8 cellular contexts compared by ENCODE assay signal in genomic region chr18:23453657-23454011, GRCh38. TPM values are rescaled to one million over a fixed set of nuclear protein-coding genes. Genes with fewer than 3 reads are reported as not detected.
DNase-seq lines count a peak whose midpoint lies in the region; ATAC-seq and TF ChIP-seq lines count a peak whose summit lies in the region.

No MANE protein-coding gene starts in this region.

- H3K4me3 ChIP-seq in heart left ventricle (peak overlapping the region; percentile 75 to 95 (median 93)), trophoblast cell (ENCODE audit: low read depth, low read length) (peak overlapping the region; percentile 97)

- H3K27me3 Mint-ChIP-seq in activated T-helper 1 cell treated with anti-CD3 and anti-CD28 coated beads, Interleukin-12 subunit alpha, Interleukin-12 subunit beta, Interleukin-2, Interleukin-4 antibody, amounts not matched to agents 30 ng/mL and 10 ng/mL and 1 ng/mL, durations not matched to agents 14 hours and 24 hours and 36 hours (ENCODE audit: insufficient read depth): no peaks in the 10 kb centered on the region

- H2BK120ac ChIP-seq in trophoblast cell (ENCODE audit: insufficient read depth, low read length, poor library complexity): no peak overlapping the region

- no peak for TF ChIP-seq CTCF in GM13976 (IDR thresholded peaks at IDR 0.05; ENCODE audit: borderline replicate concordance, control extremely low read depth, extremely low read depth, insufficient read depth, missing control alignments)
- TF ChIP-seq CTCF in heart left ventricle (IDR thresholded peaks at IDR 0.05): no peak

- ATAC-seq in HG03064 (IDR thresholded peaks at IDR 0.05; ENCODE audit: low read depth, unreplicated experiment) (peak; percentile 1), heart left ventricle (peak in 3 of 4 donors; percentile 11 to 33 (median 33)), HG03432 (IDR thresholded peaks at IDR 0.05; ENCODE audit: unreplicated experiment) (no peak), GM18907 (IDR thresholded peaks at IDR 0.05; ENCODE audit: unreplicated experiment) (no peak)

- peaks cover 3% of the 10 kb centered on the region for H3K36me3 Mint-ChIP-seq in activated T-helper 1 cell treated with anti-CD3 and anti-CD28 coated beads, Interleukin-12 subunit alpha, Interleukin-12 subunit beta, Interleukin-2, Interleukin-4 antibody, amounts not matched to agents 30 ng/mL and 10 ng/mL and 1 ng/mL, durations not matched to agents 14 hours and 24 hours and 36 hours (ENCODE audit: low read depth)

- peak overlapping the region; percentile 22 for H3K14ac ChIP-seq in trophoblast cell (ENCODE audit: low read length)

- H3K36me3 ChIP-seq in heart left ventricle: peaks cover 0 to 16% (median 0%) of the 10 kb centered on the region in 9 donors
- peaks cover 0 to 3% of the 10 kb centered on the region in 2 experiments for H3K36me3 ChIP-seq in trophoblast cell (ENCODE audit: control insufficient read depth in 1 of 2, insufficient read depth in 2 of 2, low read length in 2 of 2)

- peak overlapping the region; percentile 80 for H3K9ac ChIP-seq in trophoblast cell (ENCODE audit: low read length)

- peak overlapping the region; percentile 49 for H2AK5ac ChIP-seq in trophoblast cell (ENCODE audit: low read length)

- in situ Hi-C loops in GM13976 (cut with MboI; ENCODE audit: low sequenced_read_pairs, unreplicated experiment): no loop called here

- TF ChIP-seq POLR2A in heart left ventricle (IDR thresholded peaks at IDR 0.05): no peak

- no peaks in the 10 kb centered on the region for H3K27me3 ChIP-seq in heart left ventricle
- no peaks in the 10 kb centered on the region for H3K27me3 ChIP-seq in trophoblast cell (ENCODE audit: insufficient read depth, low read length)

- H2AFZ ChIP-seq in trophoblast cell (ENCODE audit: insufficient read depth, low read length, poor library complexity): peak overlapping the region; percentile 84

- peaks cover 6% of the 10 kb centered on the region for H3K79me1 ChIP-seq in trophoblast cell (ENCODE audit: low read length)

- H3K9me3 ChIP-seq in heart left ventricle: no peaks in the 10 kb centered on the region
- H3K9me3 ChIP-seq in trophoblast cell (ENCODE audit: insufficient read depth, low read depth, low read length): no peaks in the 10 kb centered on the region

- peaks cover 6% of the 10 kb centered on the region for H3K79me2 ChIP-seq in trophoblast cell (ENCODE audit: control insufficient read depth, insufficient read depth, low read length, poor library complexity)

- no peak overlapping the region for H2BK12ac ChIP-seq in trophoblast cell (ENCODE audit: low read length)

- H3K18ac ChIP-seq in trophoblast cell (ENCODE audit: low read length): no peak overlapping the region

- H3K4me1 ChIP-seq in heart left ventricle (peaks cover 0 to 57% (median 42%) of the 10 kb centered on the region in 12 donors), trophoblast cell (ENCODE audit: control insufficient read depth in 1 of 2, insufficient read depth in 2 of 2, low read length in 2 of 2) (no peaks in the 10 kb centered on the region)

- H3K27ac ChIP-seq in heart left ventricle (peak overlapping the region; percentile 76 to 96 (median 93)), trophoblast cell (ENCODE audit: low read depth, low read length) (peak overlapping the region; percentile 13)

- intact Hi-C loops in activated T-helper 1 cell treated with anti-CD3 and anti-CD28 coated beads, Interleukin-12 subunit alpha, Interleukin-12 subunit beta, Interleukin-2, Interleukin-4 antibody, amounts not matched to agents 30 ng/mL and 10 ng/mL and 1 ng/mL, durations not matched to agents 14 hours and 24 hours and 36 hours (cut with micrococcal nuclease): loop anchor here (1.0 to 5.0 kb wide), 7 partner anchors 15 to 974 kb away; partner anchors contain the start of genes IMPACT, NPC1, RBBP8 and RMC1
- intact Hi-C loops in heart left ventricle (cut with DNase I): loop anchor here in 3 of 10 donors (1.0 to 5.0 kb wide), 2 partner anchors 49 to 50 kb away; partner anchors contain the start of gene RMC1 (in 3 of the 3)

- H3K27ac Mint-ChIP-seq in activated T-helper 1 cell treated with anti-CD3 and anti-CD28 coated beads, Interleukin-12 subunit alpha, Interleukin-12 subunit beta, Interleukin-2, Interleukin-4 antibody, amounts not matched to agents 30 ng/mL and 10 ng/mL and 1 ng/mL, durations not matched to agents 14 hours and 24 hours and 36 hours: peak overlapping the region; percentile 92

- H4K91ac ChIP-seq in trophoblast cell (ENCODE audit: low read depth, low read length): peak overlapping the region; percentile 56

- WGBS in heart left ventricle, 4 donors: 1 to 2% (median 1%) methylated on average over 10 of the region's 10 CpGs
- no CpG with 5 or more reads among the region's 10 CpGs for WGBS in trophoblast cell (ENCODE audit: extremely low coverage, insufficient coverage, insufficient read length)

- H3K4me3 Mint-ChIP-seq in activated T-helper 1 cell treated with anti-CD3 and anti-CD28 coated beads, Interleukin-12 subunit alpha, Interleukin-12 subunit beta, Interleukin-2, Interleukin-4 antibody, amounts not matched to agents 30 ng/mL and 10 ng/mL and 1 ng/mL, durations not matched to agents 14 hours and 24 hours and 36 hours: peak overlapping the region; percentile 97

- H3K9me3 Mint-ChIP-seq in activated T-helper 1 cell treated with anti-CD3 and anti-CD28 coated beads, Interleukin-12 subunit alpha, Interleukin-12 subunit beta, Interleukin-2, Interleukin-4 antibody, amounts not matched to agents 30 ng/mL and 10 ng/mL and 1 ng/mL, durations not matched to agents 14 hours and 24 hours and 36 hours: no peaks in the 10 kb centered on the region

- H3K4ac ChIP-seq in trophoblast cell (ENCODE audit: low read depth, low read length): peak overlapping the region; percentile 88

- H4K8ac ChIP-seq in trophoblast cell (ENCODE audit: low read depth, low read length): peak overlapping the region; percentile 55

- peak overlapping the region; percentile 26 for H4K12ac ChIP-seq in trophoblast cell (ENCODE audit: low read depth, low read length)

- DNase-seq in GM13976 (ENCODE audit: low spot score) (peak; percentile 25), heart left ventricle (no peak), trophoblast cell (peak in 1 of 2 donors; percentile 50), NCI-H1930 (lab: John Stamatoyannopoulos, UW) (no peak)
- peak; percentile 2 for DNase-seq in activated T-helper 1 cell treated with anti-CD3 and anti-CD28 coated beads, Interleukin-12 subunit alpha, Interleukin-12 subunit beta, Interleukin-2, Interleukin-4 antibody, amounts not matched to agents 30 ng/mL and 10 ng/mL and 1 ng/mL, durations not matched to agents 14 hours and 24 hours and 36 hours (ENCODE audit: low spot score)

- H2BK5ac ChIP-seq in trophoblast cell (ENCODE audit: low read depth, low read length, poor library complexity): peak overlapping the region; percentile 4

- peaks cover 46% of the 10 kb centered on the region for H3K4me1 Mint-ChIP-seq in activated T-helper 1 cell treated with anti-CD3 and anti-CD28 coated beads, Interleukin-12 subunit alpha, Interleukin-12 subunit beta, Interleukin-2, Interleukin-4 antibody, amounts not matched to agents 30 ng/mL and 10 ng/mL and 1 ng/mL, durations not matched to agents 14 hours and 24 hours and 36 hours (ENCODE audit: low read depth)

- H3K4me2 ChIP-seq in trophoblast cell (ENCODE audit: low read length): peak overlapping the region; percentile 76

- no peak overlapping the region for H3K23ac ChIP-seq in trophoblast cell (ENCODE audit: low read length)

RNA-seq across cellular contexts. Expression of gene RIOK3, which starts 0.5 kb away (rescaled TPM):
- 40.8 and 52.2 TPM in 2 replicates for total RNA-seq in activated T-helper 1 cell treated with anti-CD3 and anti-CD28 coated beads, Interleukin-12 subunit alpha, Interleukin-12 subunit beta, Interleukin-2, Interleukin-4 antibody, amounts not matched to agents 30 ng/mL and 10 ng/mL and 1 ng/mL, durations not matched to agents 14 hours and 24 hours and 36 hours
- total RNA-seq in heart left ventricle: 10 to 100 TPM; 43.4 to 76.2 (median 51.1) TPM
- 10 to 100 TPM; 32.3 to 57.9 TPM for polyA plus RNA-seq in heart left ventricle
- polyA plus RNA-seq in trophoblast cell (2013): 41.2 and 42.7 TPM in 2 replicates

RNA-seq across cellular contexts. Expression of gene RMC1, which starts 49.7 kb away (rescaled TPM):
- total RNA-seq in activated T-helper 1 cell treated with anti-CD3 and anti-CD28 coated beads, Interleukin-12 subunit alpha, Interleukin-12 subunit beta, Interleukin-2, Interleukin-4 antibody, amounts not matched to agents 30 ng/mL and 10 ng/mL and 1 ng/mL, durations not matched to agents 14 hours and 24 hours and 36 hours: 56.3 and 56.7 TPM in 2 replicates
- 10 to 100 TPM; 12.2 to 24.2 (median 17.3) TPM for total RNA-seq in heart left ventricle
- polyA plus RNA-seq in heart left ventricle: 10 to 100 TPM; 24.9 to 27.8 TPM
- 29.1 and 31.9 TPM in 2 replicates for polyA plus RNA-seq in trophoblast cell (2013)

Comparison
In these comparisons a context has a peak if more than half of its experiments do, and no peak if none do; other contexts are left out.
1. DNase-seq: peak in GM13976 (single experiment) and activated T-helper 1 cell treated with anti-CD3 and anti-CD28 coated beads, Interleukin-12 subunit alpha, Interleukin-12 subunit beta, Interleukin-2, Interleukin-4 antibody, amounts not matched to agents 30 ng/mL and 10 ng/mL and 1 ng/mL, durations not matched to agents 14 hours and 24 hours and 36 hours (single experiment); none in heart left ventricle (0 of 5) and NCI-H1930 (0 of 2).
2. ATAC-seq: peak in HG03064 (single experiment) and heart left ventricle (3 of 4); none in HG03432 (single experiment) and GM18907 (single experiment).